In genomic region chr10:60937784-60938654, GRCh38 we compare ENCODE assay signal across 16 cellular contexts. TPM values are rescaled to one million over a fixed set of nuclear protein-coding genes. Genes with fewer than 3 reads are reported as not detected.
DNase-seq lines count a peak whose midpoint lies in the region; ATAC-seq and TF ChIP-seq lines count a peak whose summit lies in the region.
"Had no signal": no experiment of that assay in that cellular context is flagged by ENCODE, and none has a peak within 500 bp of the region (broad histone marks: within the 10 kb centered on the region; RNA-seq: fewer than 3 reads in every experiment).

No MANE protein-coding gene starts in this region.

- intact Hi-C loops in naive thymus-derived CD4-positive, alpha-beta T cell (cut with micrococcal nuclease) = no loop called here

- H3K36me3 ChIP-seq in GM23248 (ENCODE audit: low read depth) (0 out of 2 replicates have a peak, but pooled peaks cover under 1% of the 10 kb centered on the region), smooth muscle cell (ENCODE audit: low read depth) (peaks cover 4% of the 10 kb centered on the region)
- no peaks in the 10 kb centered on the region for H3K36me3 ChIP-seq in naive thymus-derived CD4-positive, alpha-beta T cell (ENCODE audit: control insufficient read depth in 2 of 3, insufficient read depth in 3 of 3, low read length in 3 of 3)

- H3K9me3 Mint-ChIP-seq in naive thymus-derived CD4-positive, alpha-beta T cell = peaks cover 0 to 4% (median 0%) of the 10 kb centered on the region in 11 donors
- H3K9me3 Mint-ChIP-seq: natural killer cell treated with Interleukin-12 subunit alpha and Interleukin-12 subunit beta and Interleukin-15 and Interleukin-18, amount 100 ng/mL, for 72 hours had no signal

- no peak overlapping the region for H3K4me2 ChIP-seq in GM23248 (ENCODE audit: unreplicated experiment)
- peak overlapping the region; percentile 30 for H3K4me2 ChIP-seq in smooth muscle cell

- DNase-seq in GM23248 = peak; percentile 69
- peak; percentile 49 to 75 for DNase-seq in cardiac fibroblast (ENCODE audit: low read depth in 2 of 2)
- peak; percentile 46 for DNase-seq in kidney glomerular epithelial cell (lab: John Stamatoyannopoulos, UW)
- no peak for DNase-seq in smooth muscle cell (lab: John Stamatoyannopoulos, UW; ENCODE audit: unreplicated experiment)
- no peak for DNase-seq in NCI-H524 (lab: John Stamatoyannopoulos, UW)
- no peak for DNase-seq in naive thymus-derived CD4-positive, alpha-beta T cell
- DNase-seq in activated T-cell treated with anti-CD3 and anti-CD28 coated beads for 4 hours = no peak
- DNase-seq: activated CD4-positive, alpha-beta T cell treated with anti-CD3 and anti-CD28 coated beads for 4 hours; activated gamma-delta T cell treated with Interleukin-2 at 50 U/mL for 16 hours; NCI-H1048; NCI-H82; stimulated activated CD4-positive, alpha-beta T cell treated with anti-CD3 and anti-CD28 coated beads, Interleukin-1b, Interleukin-23, amount 100 ng/mL, for 48 hours; stimulated activated naive CD8-positive, alpha-beta T cell treated with anti-CD3 and anti-CD28 coated beads, Interleukin-15, Interleukin-2, amounts not matched to agents 100 U/mL and 50 U/mL, for 24 hours had no signal

- peaks cover 0 to 5% (median 4%) of the 10 kb centered on the region in 7 donors for H3K4me1 Mint-ChIP-seq in naive thymus-derived CD4-positive, alpha-beta T cell

- H3F3A ChIP-seq in GM23248 (ENCODE audit: insufficient read depth) (peaks cover 10% of the 10 kb centered on the region; the same call in 1 of the 2 replicates), smooth muscle cell (ENCODE audit: low read depth) (peaks cover 4% of the 10 kb centered on the region)

- no peaks in the 10 kb centered on the region for H3K9me3 ChIP-seq in GM23248 (ENCODE audit: low read depth)
- no peaks in the 10 kb centered on the region for H3K9me3 ChIP-seq in smooth muscle cell (replicated peaks; ENCODE audit: low read depth)
- H3K9me3 ChIP-seq in naive thymus-derived CD4-positive, alpha-beta T cell (ENCODE audit: control insufficient read depth in 2 of 3, low read length in 3 of 3) = no peaks in the 10 kb centered on the region

- H4K20me1 ChIP-seq in GM23248 (ENCODE audit: insufficient read depth) = no peaks in the 10 kb centered on the region
- no peaks in the 10 kb centered on the region for H4K20me1 ChIP-seq in smooth muscle cell (ENCODE audit: low read depth)

- H3K36me3 Mint-ChIP-seq in naive thymus-derived CD4-positive, alpha-beta T cell = no peaks in the 10 kb centered on the region
- H3K36me3 Mint-ChIP-seq: CD14-positive monocyte; natural killer cell treated with Interleukin-12 subunit alpha and Interleukin-12 subunit beta and Interleukin-15 and Interleukin-18, amount 100 ng/mL, for 72 hours had no signal

- H2AFZ ChIP-seq in GM23248 (no peak overlapping the region), smooth muscle cell (ENCODE audit: low read depth) (no peak overlapping the region)

- H3K9ac ChIP-seq in GM23248 (no peak overlapping the region), smooth muscle cell (ENCODE audit: low read depth) (no peak overlapping the region)

- H3K27me3 ChIP-seq in GM23248 (replicated peaks; ENCODE audit: insufficient read depth) (no peaks in the 10 kb centered on the region), smooth muscle cell (ENCODE audit: low read depth) (no peaks in the 10 kb centered on the region)
- H3K27me3 ChIP-seq in naive thymus-derived CD4-positive, alpha-beta T cell (ENCODE audit: control insufficient read depth in 2 of 2, insufficient read depth in 2 of 2, low read length in 2 of 2) = no peaks in the 10 kb centered on the region

- peaks cover 18% of the 10 kb centered on the region for H3K79me2 ChIP-seq in GM23248 (ENCODE audit: insufficient read depth)
- H3K79me2 ChIP-seq in smooth muscle cell (ENCODE audit: low read depth) = peaks cover 94% of the 10 kb centered on the region

- H3K27ac ChIP-seq in GM23248 (peak overlapping the region; percentile 13; the same call in 1 of the 2 replicates), smooth muscle cell (ENCODE audit: low read depth) (peak overlapping the region; percentile 62)
- H3K27ac ChIP-seq in naive thymus-derived CD4-positive, alpha-beta T cell (ENCODE audit: low read depth, low read length) = no peak overlapping the region

- TF ChIP-seq CTCF in cardiac fibroblast (IDR thresholded peaks at IDR 0.05; ENCODE audit: low read depth, low read length) = no peak
- no peak for TF ChIP-seq CTCF in smooth muscle cell (IDR thresholded peaks at IDR 0.05; ENCODE audit: borderline replicate concordance, insufficient read depth, poor library complexity, severe bottlenecking)

- no peak overlapping the region for H3K4me3 ChIP-seq in GM23248
- H3K4me3 ChIP-seq in cardiac fibroblast (replicated peaks in 1 of 2; ENCODE audit: low read depth in 2 of 2, low read length in 2 of 2) = no peak overlapping the region
- H3K4me3 ChIP-seq in smooth muscle cell = no peak overlapping the region
- H3K4me3 ChIP-seq in naive thymus-derived CD4-positive, alpha-beta T cell (ENCODE audit: low read length) = no peak overlapping the region

- in situ Hi-C loops in GM23248 (cut with MboI) = no loop called here

- CTCF ChIA-PET in naive thymus-derived CD4-positive, alpha-beta T cell (lab: Charles Lee) = no interaction called here

- 48 to 49% methylated on average over 5 of the region's 5 CpGs for WGBS in GM23248 (ENCODE audit: low coverage in 1 of 2, low lambda C conversion rate in 2 of 2, missing lambda C conversion rate in 2 of 2), 2 experiments
- 74% methylated on average over 5 of the region's 5 CpGs for WGBS in smooth muscle cell (ENCODE audit: low lambda C conversion rate)

- peaks cover 27 to 65% (median 47%) of the 10 kb centered on the region in 5 donors for H3K27me3 Mint-ChIP-seq in naive thymus-derived CD4-positive, alpha-beta T cell

- POLR2A ChIA-PET in naive thymus-derived CD4-positive, alpha-beta T cell (lab: Charles Lee) = no interaction called here

- no peak overlapping the region for H3K27ac Mint-ChIP-seq in naive thymus-derived CD4-positive, alpha-beta T cell
- H3K27ac Mint-ChIP-seq: CD14-positive monocyte; natural killer cell treated with Interleukin-12 subunit alpha and Interleukin-12 subunit beta and Interleukin-15 and Interleukin-18, amount 100 ng/mL, for 72 hours had no signal

- no peak for ATAC-seq in naive thymus-derived CD4-positive, alpha-beta T cell
- ATAC-seq in HG02571 (IDR thresholded peaks at IDR 0.05; ENCODE audit: unreplicated experiment) = no peak
- ATAC-seq: natural killer cell treated with Interleukin-12 subunit alpha and Interleukin-12 subunit beta and Interleukin-15 and Interleukin-18, amount 100 ng/mL, for 72 hours; stimulated activated naive CD8-positive, alpha-beta T cell treated with anti-CD3 and anti-CD28 coated beads, Interleukin-15, Interleukin-2, amounts not matched to agents 100 U/mL and 50 U/mL, for 24 hours had no signal

- H3K4me1 ChIP-seq in GM23248 (ENCODE audit: insufficient read depth) = peaks cover 29% of the 10 kb centered on the region
- H3K4me1 ChIP-seq in smooth muscle cell (ENCODE audit: low read depth) = peaks cover 10% of the 10 kb centered on the region
- H3K4me1 ChIP-seq in naive thymus-derived CD4-positive, alpha-beta T cell (ENCODE audit: control insufficient read depth in 2 of 2, insufficient read depth in 2 of 2, low read length in 2 of 2) = peaks cover under 1 to 2% of the 10 kb centered on the region in 2 donors

- no peaks in the 10 kb centered on the region for H3K9me2 ChIP-seq in GM23248 (ENCODE audit: insufficient read depth)

- H3K4me3 Mint-ChIP-seq in naive thymus-derived CD4-positive, alpha-beta T cell = no peak overlapping the region
- H3K4me3 Mint-ChIP-seq: CD14-positive monocyte; natural killer cell treated with Interleukin-12 subunit alpha and Interleukin-12 subunit beta and Interleukin-15 and Interleukin-18, amount 100 ng/mL, for 72 hours had no signal

RNA-seq across cellular contexts. Expression of gene RHOBTB1, which starts 6.0 kb away (rescaled TPM):
- total RNA-seq in GM23248 (2014; rRNA removed; shearing (Covaris generic)) = 14.6 and 16.2 TPM in 2 replicates
- 9.6 and 11.1 TPM in 2 replicates for polyA plus RNA-seq in GM23248 (2016; fragmentation: Nextera tagmentation; extraction: Ambion mirVana)
- total RNA-seq in smooth muscle cell = 49.1 and 77.0 TPM in 2 replicates
- 33.7 and 36.2 TPM in 2 replicates for polyA plus RNA-seq in smooth muscle cell
- total RNA-seq in naive thymus-derived CD4-positive, alpha-beta T cell = 1 to 10 TPM in 1 of 5 experiments, under 1 TPM in 3, not detected in 1; 0.11 to 1.1 (median 0.22) TPM
- not detected for polyA plus RNA-seq in naive thymus-derived CD4-positive, alpha-beta T cell

Comparison
In these comparisons a context has a peak if more than half of its experiments do, and no peak if none do; other contexts are left out.
1. DNase-seq: peak in GM23248 (single experiment), cardiac fibroblast (2 of 2) and kidney glomerular epithelial cell (single experiment); none in smooth muscle cell (single experiment), NCI-H524 (0 of 2), naive thymus-derived CD4-positive, alpha-beta T cell (0 of 9) and activated T-cell treated with anti-CD3 and anti-CD28 coated beads for 4 hours (single experiment).